In genomic region chr2:70266925-70267324, GRCh38 we compare ENCODE assay signal across 1 cellular context.
TF ChIP-seq lines count a peak whose summit lies in the region.

No MANE protein-coding gene starts in this region.

TF ChIP-seq in HepG2, 621 proteins besides CTCF, POLR2A, EP300 and RAD21:
- 0 out of 2 replicates have a peak, but pooled peaks have one; percentile 30 for TF ChIP-seq RBFOX2 (IDR thresholded peaks at IDR 0.05; ENCODE audit: low read depth, low read length)
